Comparison of ENCODE assay signal across 17 cellular contexts in genomic region chr22:43442386-43443060, GRCh38. TPM values are rescaled to one million over a fixed set of nuclear protein-coding genes. Genes with fewer than 3 reads are reported as not detected.
"Had no signal": no experiment of that assay in that cellular context is flagged by ENCODE, and none has a peak within 500 bp of the region (broad histone marks: within the 10 kb centered on the region; RNA-seq: fewer than 3 reads in every experiment).

No MANE protein-coding gene starts in this region.

- H3K36me3 ChIP-seq: pancreas, tibial nerve had no signal

- ATAC-seq: activated T-helper 17 cell treated with anti-CD3 and anti-CD28 coated beads, Interleukin-2, amount 50 U/mL, for 72 hours; esophagus mucosa; left ventricle myocardium superior; pancreas; stimulated activated naive B cell treated with anti-CD40 and anti-IgM and Interleukin-4, amounts not matched to agents 10 μg/mL and 1 μg/mL and 100 μg/mL, for 72 hours; T-cell had no signal

- H3K27ac ChIP-seq: pancreas, SK-N-MC, tibial nerve had no signal

- H3K27me3 ChIP-seq: pancreas, tibial nerve had no signal

- DNase-seq: activated CD4-positive, alpha-beta T cell treated with anti-CD3 and anti-CD28 coated beads, Interleukin-2, amount 50 U/mL, for 4 hours; activated CD4-positive, CD25-positive, alpha-beta regulatory T cell treated with anti-CD3 and anti-CD28 coated beads, Interleukin-2, amount 50 U/mL, for 72 hours; activated naive CD4-positive, alpha-beta T cell treated with anti-CD3 and anti-CD28 coated beads, Interleukin-2, amount 10 ng/mL, durations not matched to agents 7 days and 5 days; activated T-cell treated with anti-CD3 and anti-CD28 coated beads for 4 hours; kidney glomerular epithelial cell; left ventricle myocardium superior; mesenchymal stem cell; pancreas; stimulated activated CD4-positive, alpha-beta T cell treated with anti-CD3 and anti-CD28 coated beads, Interleukin-2, amount 100 ng/mL, for 48 hours; stimulated activated naive B cell treated with anti-CD40 and anti-IgM and Interleukin-4, amounts not matched to agents 10 μg/mL and 1 μg/mL and 100 μg/mL, for 72 hours; T-cell; T-helper 9 cell had no signal

- H3K4me1 ChIP-seq: pancreas, tibial nerve had no signal

- H3K4me3 ChIP-seq: pancreas, SK-N-MC, tibial nerve had no signal

- H3K9me3 ChIP-seq: pancreas, tibial nerve had no signal

RNA-seq across cellular contexts. Expression of gene MPPED1, which starts 30.7 kb away (rescaled TPM):
- total RNA-seq: activated T-helper 17 cell treated with anti-CD3 and anti-CD28 coated beads, Interleukin-2, amount 50 U/mL, for 72 hours; astrocyte; esophagus mucosa; left ventricle myocardium superior; pancreas; T-cell had no signal
